13 cellular contexts compared by ENCODE assay signal in the genomic region with DNA sequence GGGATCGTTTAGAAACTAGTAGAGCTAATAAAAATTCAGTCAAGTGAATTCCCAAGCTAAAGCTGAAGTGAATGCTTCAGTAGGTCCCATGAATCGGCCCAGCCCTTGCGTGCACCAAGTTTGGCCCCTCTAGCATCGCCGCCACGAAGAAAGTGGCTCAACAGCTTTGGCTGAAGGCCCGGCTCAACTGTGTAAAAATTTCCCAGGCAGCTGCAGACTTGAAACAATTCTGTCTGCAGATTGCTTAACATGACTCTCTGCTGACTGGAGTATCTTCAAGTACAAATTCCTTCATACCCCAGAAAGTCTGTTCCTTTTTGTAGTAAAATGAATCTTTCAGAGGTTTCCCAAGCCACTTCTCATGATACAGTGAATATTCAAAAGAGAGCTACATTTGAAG. TPM values are rescaled to one million over a fixed set of nuclear protein-coding genes. Genes with fewer than 3 reads are reported as not detected.
A peak's percentile ranks its signal among the peaks of the same experiment; 100 is the strongest.
DNase-seq lines count a peak whose midpoint lies in the region; ATAC-seq and TF ChIP-seq lines count a peak whose summit lies in the region.
"Had no signal": no experiment of that assay in that cellular context is flagged by ENCODE, and none has a peak within 500 bp of the region (broad histone marks: within the 10 kb centered on the region; RNA-seq: fewer than 3 reads in every experiment).

No MANE protein-coding gene starts in this region.

- H3K9me3 ChIP-seq in Karpas-422 (ENCODE audit: low read length): no peaks in the 10 kb centered on the region
- no peaks in the 10 kb centered on the region for H3K9me3 ChIP-seq in left lung

- peaks cover 95% of the 10 kb centered on the region for H3K79me2 ChIP-seq in Karpas-422 (ENCODE audit: low read length)

- H2AFZ ChIP-seq in Karpas-422 (ENCODE audit: low read length): no peak overlapping the region

- no peak for DNase-seq in Karpas-422
- DNase-seq in epithelial cell of proximal tubule (ENCODE audit: low read depth): peak; percentile 39
- DNase-seq in left lung: peak; percentile 74 to 81
- peak; percentile 70 for DNase-seq in superior temporal gyrus (ENCODE audit: extremely low spot score)
- no peak for DNase-seq in NCI-H146 treated with DMSO at 0.1 percent for 48 hours (lab: John Stamatoyannopoulos, UW; ENCODE audit: unreplicated experiment)
- DNase-seq in natural killer cell treated with Interleukin-12 subunit alpha and Interleukin-12 subunit beta and Interleukin-15 and Interleukin-18, amount 100 ng/mL, for 72 hours (ENCODE audit: low spot score): no peak
- DNase-seq in activated CD4-positive, alpha-beta T cell treated with anti-CD3 and anti-CD28 coated beads, Interleukin-2, amount 50 U/mL, for 1 hour: no peak
- no peak for DNase-seq in NCI-H2227 treated with DMSO at 0.1 percent for 48 hours (lab: John Stamatoyannopoulos, UW)
- DNase-seq: activated naive CD8-positive, alpha-beta T cell treated with anti-CD3 and anti-CD28 coated beads, Interleukin-2, amount 50 U/mL, for 24 hours; glutamatergic neuron; NCI-H774; retina had no signal

- intact Hi-C loops in left lung (cut with DNase I): no loop called here

- H3K9me2 ChIP-seq in Karpas-422 (replicated peaks; ENCODE audit: insufficient read depth, low read length): no peaks in the 10 kb centered on the region

- H3K36me3 ChIP-seq in Karpas-422 (ENCODE audit: insufficient read depth, low read length): peaks cover 24% of the 10 kb centered on the region; the same call in 1 of the 2 replicates
- peaks cover 0 to 7% of the 10 kb centered on the region in 2 donors for H3K36me3 ChIP-seq in left lung

- H3K27me3 ChIP-seq in Karpas-422 (ENCODE audit: low read length) (no peaks in the 10 kb centered on the region), left lung (no peaks in the 10 kb centered on the region)

- H4K20me1 ChIP-seq in Karpas-422 (ENCODE audit: insufficient read depth, low read depth, low read length): no peaks in the 10 kb centered on the region

- H3K27me3 Mint-ChIP-seq in natural killer cell treated with Interleukin-12 subunit alpha and Interleukin-12 subunit beta and Interleukin-15 and Interleukin-18, amount 100 ng/mL, for 72 hours: no peaks in the 10 kb centered on the region
- H3K27me3 Mint-ChIP-seq: activated naive CD8-positive, alpha-beta T cell treated with anti-CD3 and anti-CD28 coated beads, Interleukin-2, amount 50 U/mL, for 24 hours had no signal

- H3K9ac ChIP-seq in Karpas-422 (ENCODE audit: low read length): no peak overlapping the region

- TF ChIP-seq CTCF in epithelial cell of proximal tubule (conservative IDR thresholded peaks at IDR 0.05; ENCODE audit: low read depth, low read length): no peak
- no peak for TF ChIP-seq CTCF in left lung (IDR thresholded peaks at IDR 0.05)

- peaks cover 43% of the 10 kb centered on the region for H3K4me1 ChIP-seq in Karpas-422 (ENCODE audit: low read length)
- H3K4me1 ChIP-seq in left lung: no peaks in the 10 kb centered on the region

- H3K4me3 Mint-ChIP-seq in natural killer cell treated with Interleukin-12 subunit alpha and Interleukin-12 subunit beta and Interleukin-15 and Interleukin-18, amount 100 ng/mL, for 72 hours: no peak overlapping the region
- H3K4me3 Mint-ChIP-seq: activated naive CD8-positive, alpha-beta T cell treated with anti-CD3 and anti-CD28 coated beads, Interleukin-2, amount 50 U/mL, for 24 hours; stimulated activated effector memory CD8-positive, alpha-beta T cell treated with anti-CD3 and anti-CD28 coated beads, Interleukin-12 subunit alpha, Interleukin-12 subunit beta, amount 100 ng/mL, for 72 hours had no signal

- peaks cover 8 to 11% of the 10 kb centered on the region in 2 donors for H3K4me1 Mint-ChIP-seq in natural killer cell treated with Interleukin-12 subunit alpha and Interleukin-12 subunit beta and Interleukin-15 and Interleukin-18, amount 100 ng/mL, for 72 hours (ENCODE audit: low read depth in 2 of 2)

- H3K9me3 Mint-ChIP-seq in natural killer cell treated with Interleukin-12 subunit alpha and Interleukin-12 subunit beta and Interleukin-15 and Interleukin-18, amount 100 ng/mL, for 72 hours: no peaks in the 10 kb centered on the region
- H3K9me3 Mint-ChIP-seq: activated naive CD8-positive, alpha-beta T cell treated with anti-CD3 and anti-CD28 coated beads, Interleukin-2, amount 50 U/mL, for 24 hours; stimulated activated effector memory CD8-positive, alpha-beta T cell treated with anti-CD3 and anti-CD28 coated beads, Interleukin-12 subunit alpha, Interleukin-12 subunit beta, amount 100 ng/mL, for 72 hours had no signal

- H3K27ac ChIP-seq in Karpas-422 (ENCODE audit: low read length) (peak overlapping the region; percentile 9; the same call in 1 of the 2 replicates), left lung (peak overlapping the region; percentile 21)

- H3K4me2 ChIP-seq in Karpas-422 (ENCODE audit: low read depth, low read length, poor library complexity, severe bottlenecking): no peak overlapping the region

- ATAC-seq in left lung: peak; percentile 95
- ATAC-seq in natural killer cell treated with Interleukin-12 subunit alpha and Interleukin-12 subunit beta and Interleukin-15 and Interleukin-18, amount 100 ng/mL, for 72 hours: no peak
- ATAC-seq: activated naive CD8-positive, alpha-beta T cell treated with anti-CD3 and anti-CD28 coated beads, Interleukin-2, amount 50 U/mL, for 24 hours; stimulated activated effector memory CD8-positive, alpha-beta T cell treated with anti-CD3 and anti-CD28 coated beads, Interleukin-12 subunit alpha, Interleukin-12 subunit beta, amount 100 ng/mL, for 72 hours had no signal

- H3K36me3 Mint-ChIP-seq in natural killer cell treated with Interleukin-12 subunit alpha and Interleukin-12 subunit beta and Interleukin-15 and Interleukin-18, amount 100 ng/mL, for 72 hours: no peaks in the 10 kb centered on the region
- H3K36me3 Mint-ChIP-seq: stimulated activated effector memory CD8-positive, alpha-beta T cell treated with anti-CD3 and anti-CD28 coated beads, Interleukin-12 subunit alpha, Interleukin-12 subunit beta, amount 100 ng/mL, for 72 hours had no signal

- H3K27ac Mint-ChIP-seq in natural killer cell treated with Interleukin-12 subunit alpha and Interleukin-12 subunit beta and Interleukin-15 and Interleukin-18, amount 100 ng/mL, for 72 hours: no peak overlapping the region
- H3K27ac Mint-ChIP-seq: activated naive CD8-positive, alpha-beta T cell treated with anti-CD3 and anti-CD28 coated beads, Interleukin-2, amount 50 U/mL, for 24 hours; stimulated activated effector memory CD8-positive, alpha-beta T cell treated with anti-CD3 and anti-CD28 coated beads, Interleukin-12 subunit alpha, Interleukin-12 subunit beta, amount 100 ng/mL, for 72 hours had no signal

- H3K4me3 ChIP-seq in Karpas-422 (ENCODE audit: low read length) (no peak overlapping the region), epithelial cell of proximal tubule (ENCODE audit: low read depth, low read length) (no peak overlapping the region), left lung (no peak overlapping the region)

RNA-seq across cellular contexts. Expression of a gene that starts 32.7 kb away (rescaled TPM):
- total RNA-seq in Karpas-422 (2014; rRNA removed; shearing (Covaris generic); ENCODE audit: low replicate concordance): 67.3 and 84.7 TPM in 2 replicates
- total RNA-seq in epithelial cell of proximal tubule (11.8 and 16.3 TPM in 2 replicates), left lung (10 to 100 TPM; 16.4 to 16.7 TPM)
- total RNA-seq in natural killer cell treated with Interleukin-12 subunit alpha and Interleukin-12 subunit beta and Interleukin-15 and Interleukin-18, amount 100 ng/mL, for 72 hours: 10 to 100 TPM; 20.4 to 29.0 TPM

Comparison
In these comparisons a context has a peak if more than half of its experiments do, and no peak if none do; other contexts are left out.
1. DNase-seq: peak in epithelial cell of proximal tubule (single experiment), left lung (2 of 2) and superior temporal gyrus (single experiment); none in Karpas-422 (single experiment), NCI-H146 treated with DMSO at 0.1 percent for 48 hours (single experiment), natural killer cell treated with Interleukin-12 subunit alpha and Interleukin-12 subunit beta and Interleukin-15 and Interleukin-18, amount 100 ng/mL, for 72 hours (single experiment), activated CD4-positive, alpha-beta T cell treated with anti-CD3 and anti-CD28 coated beads, Interleukin-2, amount 50 U/mL, for 1 hour (single experiment) and NCI-H2227 treated with DMSO at 0.1 percent for 48 hours (single experiment).